ENCODE assay signal across 8 cellular contexts in the genomic region with DNA sequence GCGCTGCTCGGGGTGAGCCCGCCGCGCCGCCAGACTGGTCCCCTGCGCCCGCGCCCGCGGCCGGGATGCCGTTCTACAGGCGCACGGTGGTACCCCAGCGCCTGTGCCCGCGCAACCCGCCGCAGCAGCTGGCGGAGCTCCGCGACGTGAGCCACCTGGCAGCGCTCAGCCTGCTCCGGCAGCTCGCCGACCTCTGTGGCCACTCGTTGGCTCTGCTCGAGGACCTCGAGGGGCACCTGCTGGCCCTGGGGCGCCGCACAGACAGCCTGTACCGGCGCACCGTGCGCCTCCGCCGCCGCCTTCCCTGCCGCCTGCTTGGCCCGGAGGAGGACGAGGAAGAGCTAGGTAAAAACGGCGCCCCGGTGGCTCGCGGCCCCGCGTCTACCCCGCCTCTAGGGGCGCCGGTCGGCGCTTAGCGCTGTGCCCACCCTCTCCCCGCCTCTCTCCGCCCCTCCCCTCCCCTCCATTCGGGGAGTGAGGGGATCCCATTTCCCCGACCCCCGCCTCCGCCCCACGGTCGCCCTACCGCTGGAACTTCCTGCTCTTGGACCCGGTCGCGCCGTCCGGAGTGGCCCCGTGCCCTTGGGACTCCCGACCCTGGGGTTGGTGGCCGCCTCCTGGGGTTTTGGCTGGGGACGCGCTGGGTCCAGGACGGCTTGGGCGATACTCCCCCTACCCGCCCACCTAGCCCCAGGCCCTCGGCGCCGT. TPM values are rescaled to one million over a fixed set of nuclear protein-coding genes. Genes with fewer than 3 reads are reported as not detected.
DNase-seq lines count a peak whose midpoint lies in the region; ATAC-seq and TF ChIP-seq lines count a peak whose summit lies in the region.

No MANE protein-coding gene starts in this region.

- H3K79me2 ChIP-seq in osteoblast (ENCODE audit: insufficient read depth, low read length): no peaks in the 10 kb centered on the region

- H3K36me3 Mint-ChIP-seq in T-helper 2 cell treated with Interferon-gamma antibody and Interleukin-4, amounts not matched to agents 5 μg/mL and 100 μg/mL, for 36 hours (ENCODE audit: low read depth): no peaks in the 10 kb centered on the region
- H3K36me3 Mint-ChIP-seq in activated CD8-positive, alpha-beta T cell treated with anti-CD3 and anti-CD28 coated beads for 36 hours (ENCODE audit: low read depth): no peaks in the 10 kb centered on the region

- peak; percentile 53 for TF ChIP-seq CTCF in activated CD8-positive, alpha-beta T cell treated with anti-CD3 and anti-CD28 coated beads for 36 hours (IDR thresholded peaks at IDR 0.05)
- TF ChIP-seq CTCF in esophagus squamous epithelium (IDR thresholded peaks at IDR 0.05) (no peak), osteoblast (IDR thresholded peaks at IDR 0.05; ENCODE audit: extremely low read depth, low read depth, low read length) (no peak)

- ATAC-seq in activated CD8-positive, alpha-beta T cell treated with anti-CD3 and anti-CD28 coated beads for 36 hours: peak; percentile 74

- no peaks in the 10 kb centered on the region for H3K36me3 ChIP-seq in esophagus squamous epithelium
- H3K36me3 ChIP-seq in osteoblast (ENCODE audit: insufficient read depth, low read length): no peaks in the 10 kb centered on the region

- H3K27ac ChIP-seq in esophagus squamous epithelium (peak overlapping the region in 2 of 4 donors; percentile 40 to 58), osteoblast (ENCODE audit: low read depth, low read length) (no peak overlapping the region)

- H3K9me3 ChIP-seq in esophagus squamous epithelium (no peaks in the 10 kb centered on the region), osteoblast (ENCODE audit: low read depth, low read length) (no peaks in the 10 kb centered on the region)

- peak overlapping the region; percentile 76 for H3K4me2 ChIP-seq in osteoblast (ENCODE audit: insufficient read depth, low read length)

- peaks cover 50% of the 10 kb centered on the region for H3K27me3 Mint-ChIP-seq in T-helper 2 cell treated with Interferon-gamma antibody and Interleukin-4, amounts not matched to agents 5 μg/mL and 100 μg/mL, for 36 hours (ENCODE audit: low read depth)
- peaks cover 41% of the 10 kb centered on the region for H3K27me3 Mint-ChIP-seq in activated CD8-positive, alpha-beta T cell treated with anti-CD3 and anti-CD28 coated beads for 36 hours

- CTCF ChIA-PET in activated CD8-positive, alpha-beta T cell treated with anti-CD3 and anti-CD28 coated beads for 36 hours (lab: Charles Lee): interaction anchor here (0.8 to 1.2 kb wide), 6 partner anchors 9 to 240 kb away, joined by 3 to 4 read pairs (median 3); no protein-coding TSS in a partner anchor

- H3K4me1 Mint-ChIP-seq in T-helper 2 cell treated with Interferon-gamma antibody and Interleukin-4, amounts not matched to agents 5 μg/mL and 100 μg/mL, for 36 hours (ENCODE audit: low read depth): no peaks in the 10 kb centered on the region
- no peaks in the 10 kb centered on the region for H3K4me1 Mint-ChIP-seq in activated CD8-positive, alpha-beta T cell treated with anti-CD3 and anti-CD28 coated beads for 36 hours (ENCODE audit: low read depth)

- H3K9me3 Mint-ChIP-seq in T-helper 2 cell treated with Interferon-gamma antibody and Interleukin-4, amounts not matched to agents 5 μg/mL and 100 μg/mL, for 36 hours: no peaks in the 10 kb centered on the region
- H3K9me3 Mint-ChIP-seq in activated CD8-positive, alpha-beta T cell treated with anti-CD3 and anti-CD28 coated beads for 36 hours: no peaks in the 10 kb centered on the region

- WGBS in esophagus squamous epithelium, 2 donors: no CpG with 5 or more reads among the region's 81 CpGs

- H3K4me3 ChIP-seq in esophagus squamous epithelium: peak overlapping the region; percentile 21 to 61 (median 38)
- H3K4me3 ChIP-seq in osteoblast (ENCODE audit: insufficient read depth, low read length): peak overlapping the region; percentile 62

- no peak overlapping the region for H3K27ac Mint-ChIP-seq in T-helper 2 cell treated with Interferon-gamma antibody and Interleukin-4, amounts not matched to agents 5 μg/mL and 100 μg/mL, for 36 hours
- H3K27ac Mint-ChIP-seq in activated CD8-positive, alpha-beta T cell treated with anti-CD3 and anti-CD28 coated beads for 36 hours: no peak overlapping the region

- DNase-seq in T-helper 2 cell (peak in 4 of 5 experiments; percentile 6 to 26 (median 12)), esophagus squamous epithelium (lab: John Stamatoyannopoulos, UW) (no peak), osteoblast (ENCODE audit: insufficient read length, low spot score, missing footprints) (no peak), NCI-H1436 (lab: John Stamatoyannopoulos, UW) (no peak), AML-193 (lab: John Stamatoyannopoulos, UW) (no peak)
- no peak for DNase-seq in T-helper 2 cell treated with Interferon-gamma antibody and Interleukin-4, amounts not matched to agents 5 μg/mL and 100 μg/mL, for 36 hours (ENCODE audit: low spot score)
- peak; percentile 37 for DNase-seq in activated CD8-positive, alpha-beta T cell treated with anti-CD3 and anti-CD28 coated beads for 36 hours
- DNase-seq in effector CD8-positive, alpha-beta T cell (lab: John Stamatoyannopoulos, UW): no peak

- H4K20me1 ChIP-seq in osteoblast (ENCODE audit: insufficient read depth, low read length): no peaks in the 10 kb centered on the region

- no peak for TF ChIP-seq POLR2A in esophagus squamous epithelium (IDR thresholded peaks at IDR 0.05)

- no peak overlapping the region for H2AFZ ChIP-seq in osteoblast (ENCODE audit: low read length)

- POLR2A ChIA-PET in activated CD8-positive, alpha-beta T cell treated with anti-CD3 and anti-CD28 coated beads for 36 hours (lab: Charles Lee): interaction anchor here (0.5 kb wide), 1 partner anchor 980 kb away, joined by 3 read pairs; a partner anchor contains a TSS

- H3K4me3 Mint-ChIP-seq in T-helper 2 cell treated with Interferon-gamma antibody and Interleukin-4, amounts not matched to agents 5 μg/mL and 100 μg/mL, for 36 hours: no peak overlapping the region
- H3K4me3 Mint-ChIP-seq in activated CD8-positive, alpha-beta T cell treated with anti-CD3 and anti-CD28 coated beads for 36 hours: peak overlapping the region; percentile 27

- H3K27me3 ChIP-seq in esophagus squamous epithelium (peaks cover 0 to 56% (median 6%) of the 10 kb centered on the region in 4 donors), osteoblast (ENCODE audit: insufficient read depth, low read length) (peaks cover 44% of the 10 kb centered on the region)

- H3K4me1 ChIP-seq in esophagus squamous epithelium (peaks cover 0 to 19% (median 0%) of the 10 kb centered on the region in 3 donors), osteoblast (ENCODE audit: insufficient read depth, low read length) (no peaks in the 10 kb centered on the region)

- intact Hi-C loops in activated CD8-positive, alpha-beta T cell treated with anti-CD3 and anti-CD28 coated beads for 36 hours (cut with micrococcal nuclease): no loop called here
- intact Hi-C loops in esophagus squamous epithelium (cut with DNase I): no loop called here

RNA-seq across cellular contexts. Expression of a gene that starts 0.5 kb away (rescaled TPM):
- total RNA-seq in activated CD8-positive, alpha-beta T cell treated with anti-CD3 and anti-CD28 coated beads for 36 hours: under 1 TPM; 0.58 to 0.88 TPM
- 1 to 10 TPM in 2 of 4 donors, under 1 TPM in 2; 0.23 to 7.1 (median 1.6) TPM for total RNA-seq in esophagus squamous epithelium
- 1.1 and 1.8 TPM in 2 replicates for total RNA-seq in osteoblast

Comparison
In these comparisons a context has a peak if more than half of its experiments do, and no peak if none do; other contexts are left out.
1. DNase-seq: peak in T-helper 2 cell (4 of 5) and activated CD8-positive, alpha-beta T cell treated with anti-CD3 and anti-CD28 coated beads for 36 hours (single experiment); none in T-helper 2 cell treated with Interferon-gamma antibody and Interleukin-4, amounts not matched to agents 5 μg/mL and 100 μg/mL, for 36 hours (single experiment), esophagus squamous epithelium (single experiment), osteoblast (single experiment), NCI-H1436 (single experiment), AML-193 (0 of 2) and effector CD8-positive, alpha-beta T cell (single experiment).